Comparison of ENCODE assay signal across 28 cellular contexts in the genomic region with DNA sequence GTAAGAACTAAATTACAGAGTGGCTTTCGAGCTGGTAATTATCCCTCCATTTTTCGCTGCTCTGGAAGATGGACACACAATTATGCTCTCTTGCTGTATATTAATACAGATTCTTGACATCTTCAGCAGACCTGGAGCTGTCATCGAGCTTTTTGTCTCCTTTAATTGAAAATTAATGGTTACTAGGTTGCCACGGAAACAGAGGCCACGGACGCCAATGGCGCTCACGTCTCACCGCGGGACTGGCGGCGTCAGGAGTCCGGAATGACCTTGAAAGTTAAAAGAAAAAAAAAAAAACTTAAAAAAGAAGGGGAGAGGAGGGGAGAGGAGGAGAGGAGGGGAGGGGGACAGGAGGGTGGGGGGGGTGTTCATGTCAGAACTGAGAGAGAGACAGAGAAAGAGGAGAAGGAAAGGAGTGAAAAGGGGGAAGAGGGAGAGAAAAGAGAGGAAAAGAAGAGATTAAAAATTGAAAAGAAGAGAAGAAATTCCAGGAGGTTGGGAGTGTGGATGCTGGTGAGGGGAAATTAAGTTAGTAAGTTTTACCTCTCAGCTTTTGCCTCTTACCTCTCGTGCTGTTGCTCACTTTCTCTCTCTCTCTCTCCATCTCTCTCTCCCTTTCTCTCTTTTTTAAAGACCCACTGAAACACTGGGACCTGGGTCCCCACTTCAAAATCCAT. TPM values are rescaled to one million over a fixed set of nuclear protein-coding genes. Genes with fewer than 3 reads are reported as not detected.
DNase-seq lines count a peak whose midpoint lies in the region; ATAC-seq, FAIRE-seq and TF ChIP-seq lines count a peak whose summit lies in the region.
"Had no signal": no experiment of that assay in that cellular context is flagged by ENCODE, and none has a peak within 500 bp of the region (broad histone marks: within the 10 kb centered on the region; RNA-seq: fewer than 3 reads in every experiment).

No MANE protein-coding gene starts in this region.

- TSS peak; percentile 49 for BruUV-seq in HepG2 (replicated peaks; lab: Mats Ljungman, UMichigan)

- H3K27me3 ChIP-seq in HepG2 (ENCODE audit: control insufficient read depth in 1 of 2, insufficient read depth in 2 of 2, low read length in 2 of 2): no peaks in the 10 kb centered on the region
- H3K27me3 ChIP-seq in right lobe of liver: no peaks in the 10 kb centered on the region
- H3K27me3 ChIP-seq in neural cell (ENCODE audit: insufficient read depth, low read depth, low read length): no peaks in the 10 kb centered on the region
- no peaks in the 10 kb centered on the region for H3K27me3 ChIP-seq in CD4-positive, alpha-beta memory T cell (ENCODE audit: insufficient read depth, low read length)
- H3K27me3 ChIP-seq: adrenal gland, Peyer's patch had no signal

- no peak overlapping the region for H3K27ac Mint-ChIP-seq in CD4-positive, alpha-beta memory T cell
- H3K27ac Mint-ChIP-seq: activated CD4-positive, alpha-beta T cell treated with anti-CD3 and anti-CD28 coated beads for 36 hours; activated CD8-positive, alpha-beta T cell treated with anti-CD3 and anti-CD28 coated beads, Interleukin-2, amount 10 ng/mL, durations not matched to agents 7 days and 5 days; activated naive CD4-positive, alpha-beta T cell treated with anti-CD3 and anti-CD28 coated beads, Interleukin-2, amount 10 ng/mL, durations not matched to agents 7 days and 5 days; CD4-positive, CD25-positive, alpha-beta regulatory T cell had no signal

- H2AFZ ChIP-seq in HepG2 (ENCODE audit: low read length) (no peak overlapping the region), neural cell (ENCODE audit: low read depth, low read length) (no peak overlapping the region)

- H3K4me2 ChIP-seq in HepG2 (ENCODE audit: low read depth, low read length): peak overlapping the region; percentile 94
- peak overlapping the region; percentile 65 for H3K4me2 ChIP-seq in neural cell (ENCODE audit: low read length)

- no peaks in the 10 kb centered on the region for H3K9me2 ChIP-seq in neural cell (ENCODE audit: insufficient read depth, low read length)

- intact Hi-C loops in HepG2 (cut with micrococcal nuclease; ENCODE audit: unreplicated experiment): loop anchor here (1.0 to 2.0 kb wide), 2 partner anchors 21 to 61 kb away; no protein-coding TSS in a partner anchor
- intact Hi-C loops in right lobe of liver (cut with DNase I): no loop called here
- intact Hi-C loops in CD4-positive, alpha-beta memory T cell (cut with micrococcal nuclease): no loop called here

- in situ Hi-C loops in HepG2 (cut with HindIII; ENCODE audit: extremely low pct_ligation_motif_present, low pct_unique_long_range_greater_than_20kb): no loop called here

- TF ChIP-seq CTCF in HepG2 (CRISPR knock-in tag; IDR thresholded peaks at IDR 0.05) (no peak), right lobe of liver (IDR thresholded peaks at IDR 0.05) (no peak), neural cell (IDR thresholded peaks at IDR 0.05; ENCODE audit: poor library complexity, severe bottlenecking) (no peak)

- no peak for TF ChIP-seq EP300 in HepG2 (IDR thresholded peaks at IDR 0.05; ENCODE audit: low read depth in 2 of 2, low read length in 2 of 2)
- no peak for TF ChIP-seq EP300 in HepG2 (CRISPR knock-in tag; IDR thresholded peaks at IDR 0.05; ENCODE audit: borderline replicate concordance)
- peak; percentile 26 for TF ChIP-seq EP300 in neural cell (conservative IDR thresholded peaks at IDR 0.05; ENCODE audit: poor library complexity, severe bottlenecking)

- H3K4me3 ChIP-seq in HepG2 (replicated peaks in 1 of 3; ENCODE audit: insufficient read depth in 1 of 3, low read depth in 2 of 3, low read length in 3 of 3) (peak overlapping the region; percentile 28 to 58 (median 34)), right lobe of liver (no peak overlapping the region), neural cell (ENCODE audit: low read length) (peak overlapping the region; percentile 43)
- H3K4me3 ChIP-seq in CD4-positive, alpha-beta memory T cell (ENCODE audit: low read length in 2 of 2): no peak overlapping the region
- H3K4me3 ChIP-seq: adrenal gland, Peyer's patch, prostate gland, transverse colon had no signal

- CTCF ChIA-PET in HepG2 (lab: Yijun Ruan, JAX; ENCODE audit: low intra/inter-chr PET ratio, low total read pairs): no interaction called here
- CTCF ChIA-PET in CD4-positive, alpha-beta memory T cell (lab: Charles Lee; ENCODE audit: partially characterized antibody): no interaction called here

- H3K9me3 ChIP-seq in HepG2 (ENCODE audit: low read length) (no peaks in the 10 kb centered on the region), right lobe of liver (no peaks in the 10 kb centered on the region), neural cell (ENCODE audit: low read length) (no peaks in the 10 kb centered on the region)
- no peaks in the 10 kb centered on the region for H3K9me3 ChIP-seq in CD4-positive, alpha-beta memory T cell (ENCODE audit: control insufficient read depth in 1 of 2, low read length in 2 of 2)
- H3K9me3 ChIP-seq: adrenal gland, Peyer's patch, prostate gland, transverse colon had no signal

- 84% methylated on average over 14 of the region's 14 CpGs for WGBS in HepG2 (ENCODE audit: low lambda C conversion rate)
- 37% methylated on average over 14 of the region's 14 CpGs for WGBS in right lobe of liver (ENCODE audit: insufficient coverage, low coverage, low lambda C conversion rate, missing lambda C conversion rate)

- TF ChIP-seq POLR2A in HepG2 (IDR thresholded peaks at IDR 0.05; ENCODE audit: insufficient read depth in 1 of 2, low read depth in 2 of 2, low read length in 2 of 2): no peak
- TF ChIP-seq POLR2A in right lobe of liver (IDR thresholded peaks at IDR 0.05): no peak

- H3K36me3 ChIP-seq in HepG2 (replicated peaks in 1 of 2; ENCODE audit: control insufficient read depth in 1 of 2, insufficient read depth in 2 of 2, low read length in 2 of 2) (no peaks in the 10 kb centered on the region), right lobe of liver (no peaks in the 10 kb centered on the region), neural cell (ENCODE audit: insufficient read depth, low read length) (no peaks in the 10 kb centered on the region)
- H3K36me3 ChIP-seq in CD4-positive, alpha-beta memory T cell (ENCODE audit: insufficient read depth, low read length): no peaks in the 10 kb centered on the region
- H3K36me3 ChIP-seq: adrenal gland, Peyer's patch, prostate gland, transverse colon had no signal

- H3K9me3 Mint-ChIP-seq in CD4-positive, alpha-beta memory T cell: no peaks in the 10 kb centered on the region
- H3K9me3 Mint-ChIP-seq: activated naive CD4-positive, alpha-beta T cell treated with anti-CD3 and anti-CD28 coated beads, Interleukin-2, amount 10 ng/mL, durations not matched to agents 7 days and 5 days; central memory CD8-positive, alpha-beta T cell; endodermal cell had no signal

- no peak overlapping the region for H3K4me3 Mint-ChIP-seq in CD4-positive, alpha-beta memory T cell
- H3K4me3 Mint-ChIP-seq: activated CD4-positive, alpha-beta T cell treated with anti-CD3 and anti-CD28 coated beads for 36 hours; activated CD8-positive, alpha-beta T cell treated with anti-CD3 and anti-CD28 coated beads, Interleukin-2, amount 10 ng/mL, durations not matched to agents 7 days and 5 days; activated naive CD4-positive, alpha-beta T cell treated with anti-CD3 and anti-CD28 coated beads, Interleukin-2, amount 10 ng/mL, durations not matched to agents 7 days and 5 days; CD4-positive, CD25-positive, alpha-beta regulatory T cell; central memory CD8-positive, alpha-beta T cell; endodermal cell had no signal

- no peaks in the 10 kb centered on the region for H3K4me1 Mint-ChIP-seq in CD4-positive, alpha-beta memory T cell
- H3K4me1 Mint-ChIP-seq: activated CD4-positive, alpha-beta T cell treated with anti-CD3 and anti-CD28 coated beads for 36 hours; CD4-positive, CD25-positive, alpha-beta regulatory T cell; central memory CD8-positive, alpha-beta T cell had no signal

- DNase-seq in HepG2 (ENCODE audit: low spot score) (no peak), right lobe of liver (no peak), NCI-H748 treated with DMSO at 0.1 percent for 48 hours (lab: John Stamatoyannopoulos, UW) (peak; percentile 55), AG08396 (ENCODE audit: low spot score) (no peak), DMS53 (lab: John Stamatoyannopoulos, UW) (no peak)
- DNase-seq in CD4-positive, alpha-beta memory T cell: no peak
- DNase-seq: activated CD4-positive, alpha-beta T cell treated with anti-CD3 and anti-CD28 coated beads for 36 hours; activated CD8-positive, alpha-beta T cell treated with anti-CD3 and anti-CD28 coated beads, Interleukin-2, amount 10 ng/mL, durations not matched to agents 7 days and 5 days; activated naive CD4-positive, alpha-beta T cell treated with anti-CD3 and anti-CD28 coated beads, Interleukin-2, amount 10 ng/mL, durations not matched to agents 7 days and 5 days; CD4-positive, CD25-positive, alpha-beta regulatory T cell; endodermal cell; left ventricle myocardium superior; mesendoderm; NCI-H1092 treated with DMSO at 0.1 percent for 48 hours; NCI-H510A treated with DMSO at 0.1 percent for 48 hours; Peyer's patch; SHP77 treated with DMSO at 0.1 percent for 48 hours; stimulated activated CD4-positive, alpha-beta T cell treated with anti-CD3 and anti-CD28 coated beads, Interleukin-4, amount 100 ng/mL, for 24 hours; transverse colon had no signal

- H3K36me3 Mint-ChIP-seq in CD4-positive, alpha-beta memory T cell: no peaks in the 10 kb centered on the region
- H3K36me3 Mint-ChIP-seq: activated naive CD4-positive, alpha-beta T cell treated with anti-CD3 and anti-CD28 coated beads, Interleukin-2, amount 10 ng/mL, durations not matched to agents 7 days and 5 days; CD4-positive, CD25-positive, alpha-beta regulatory T cell had no signal

- H3K4me1 ChIP-seq in HepG2 (ENCODE audit: insufficient read depth, low read length) (peaks cover 100% of the 10 kb centered on the region), right lobe of liver (no peaks in the 10 kb centered on the region)
- H3K4me1 ChIP-seq in CD4-positive, alpha-beta memory T cell (ENCODE audit: insufficient read depth, low read length): no peaks in the 10 kb centered on the region
- H3K4me1 ChIP-seq: adrenal gland had no signal

- FAIRE-seq in HepG2 (lab: Jason Lieb, UNC): no peak
- FAIRE-seq: A204.1, GM18507, H1, islet of Langerhans had no signal

- H3K27me3 Mint-ChIP-seq in CD4-positive, alpha-beta memory T cell: peaks cover 8 to 15% of the 10 kb centered on the region in 2 donors

- H3K27ac ChIP-seq in HepG2 (ENCODE audit: extremely low read length, insufficient read depth, low read length) (peak overlapping the region; percentile 87), right lobe of liver (no peak overlapping the region), neural cell (ENCODE audit: low read length) (peak overlapping the region; percentile 88)
- H3K27ac ChIP-seq in CD4-positive, alpha-beta memory T cell (ENCODE audit: low read depth, low read length): no peak overlapping the region
- H3K27ac ChIP-seq: adrenal gland, Peyer's patch, prostate gland, transverse colon had no signal

- TF ChIP-seq RAD21 in HepG2 (CRISPR knock-in tag; IDR thresholded peaks at IDR 0.05): no peak
- no peak for TF ChIP-seq RAD21 in neural cell (conservative IDR thresholded peaks at IDR 0.05)

- H4K20me1 ChIP-seq in HepG2 (ENCODE audit: insufficient read depth, low read length): no peaks in the 10 kb centered on the region
- H4K20me1 ChIP-seq in neural cell (ENCODE audit: insufficient read depth): no peaks in the 10 kb centered on the region

- ATAC-seq in HepG2: no peak
- ATAC-seq in right lobe of liver: no peak
- ATAC-seq in GM19023 (IDR thresholded peaks at IDR 0.05; ENCODE audit: unreplicated experiment): no peak
- ATAC-seq: activated CD4-positive, alpha-beta T cell treated with anti-CD3 and anti-CD28 coated beads for 36 hours; activated CD8-positive, alpha-beta T cell treated with anti-CD3 and anti-CD28 coated beads, Interleukin-2, amount 10 ng/mL, durations not matched to agents 7 days and 5 days; left ventricle myocardium superior had no signal

- POLR2A ChIA-PET in HepG2 (lab: Yijun Ruan, JAX): interaction anchor here (0.6 to 9.4 kb wide), 9 partner anchors 12 to 68 kb away, joined by 3 to 187 read pairs (median 7); no protein-coding TSS in a partner anchor
- POLR2A ChIA-PET in CD4-positive, alpha-beta memory T cell (lab: Charles Lee; ENCODE audit: partially characterized antibody): no interaction called here

- H3K79me2 ChIP-seq in HepG2 (ENCODE audit: insufficient read depth, low read length): no peaks in the 10 kb centered on the region
- no peaks in the 10 kb centered on the region for H3K79me2 ChIP-seq in neural cell (replicated peaks; ENCODE audit: insufficient read depth, low read length)

- H3K9ac ChIP-seq in HepG2 (ENCODE audit: insufficient read depth, low read depth, low read length): peak overlapping the region; percentile 69
- peak overlapping the region; percentile 60 for H3K9ac ChIP-seq in neural cell (ENCODE audit: low read length)

- H3F3A ChIP-seq in neural cell (ENCODE audit: insufficient read depth, low read length, poor library complexity, severe bottlenecking): peaks cover 4% of the 10 kb centered on the region

RNA-seq across cellular contexts. Expression of a gene that starts 22.1 kb away (rescaled TPM):
- total RNA-seq in HepG2 (2016; rRNA removed; fragmentation: Illumina TruSeq; extraction: Trizol): 11.0 TPM in 2 replicates
- total RNA-seq in HepG2 (2016; cell fraction: cytosol; rRNA removed; fragmentation: Illumina TruSeq; extraction: Trizol; ENCODE audit: low read depth): 2.8 and 3.0 TPM in 2 replicates
- 9.5 and 11.3 TPM in 2 replicates for total RNA-seq in HepG2 (2016; cell fraction: insoluble cytoplasmic fraction; rRNA removed; fragmentation: Illumina TruSeq; extraction: Trizol)
- total RNA-seq in HepG2 (2016; cell fraction: membrane; rRNA removed; fragmentation: Illumina TruSeq; extraction: Trizol): 15.4 and 15.8 TPM in 2 replicates
- 14.9 TPM in 2 replicates for total RNA-seq in HepG2 (2016; cell fraction: nucleus; rRNA removed; fragmentation: Illumina TruSeq; extraction: Trizol)
- polyA plus RNA-seq in HepG2 (2011; rRNA removed): 12.4 and 15.9 TPM in 2 replicates
- 6.6 and 10.1 TPM in 2 replicates for polyA plus RNA-seq in HepG2 (2011; cell fraction: cytosol; rRNA removed)
- polyA plus RNA-seq in HepG2 (2011; cell fraction: nucleus; rRNA removed): 47.8 and 59.4 TPM in 2 replicates
- polyA plus RNA-seq in HepG2 (2012): 53.6 and 69.1 TPM in 2 replicates
- polyA plus RNA-seq in HepG2 (2016; cell fraction: cytosol; fragmentation: Illumina TruSeq; extraction: Trizol; ENCODE audit: low read depth): 10.9 and 11.7 TPM in 2 replicates
- 37.6 and 56.8 TPM in 2 replicates for polyA plus RNA-seq in HepG2 (2016; cell fraction: insoluble cytoplasmic fraction; fragmentation: Illumina TruSeq; extraction: Trizol; ENCODE audit: low read depth)
- polyA plus RNA-seq in HepG2 (2016; cell fraction: membrane; fragmentation: Illumina TruSeq; extraction: Trizol; ENCODE audit: low read depth): 44.1 and 44.7 TPM in 2 replicates
- polyA plus RNA-seq in HepG2 (2016; cell fraction: nucleus; fragmentation: Illumina TruSeq; extraction: Trizol; ENCODE audit: insufficient read depth, low read depth): 75.1 and 80.7 TPM in 2 replicates
- 3.3 and 26.4 TPM in 2 replicates for polyA minus RNA-seq in HepG2 (2011; rRNA and poly(A)+ RNA removed; ENCODE audit: low replicate concordance)
- polyA minus RNA-seq in HepG2 (2011; cell fraction: cytosol; rRNA and poly(A)+ RNA removed): 29.5 and 30.0 TPM in 2 replicates
- polyA minus RNA-seq in HepG2 (2011; cell fraction: nucleus; rRNA and poly(A)+ RNA removed): 15.2 and 15.5 TPM in 2 replicates
- 10 to 100 TPM; 12.6 to 19.2 (median 14.9) TPM for total RNA-seq in right lobe of liver
- polyA plus RNA-seq in neural cell: 7.1 and 9.7 TPM in 2 replicates
- polyA minus RNA-seq in neural cell: 25.9 and 31.2 TPM in 2 replicates
- total RNA-seq in CD4-positive, alpha-beta memory T cell: 1 to 10 TPM; 7.4 to 7.8 TPM
- 1 to 10 TPM in 1 of 2 donors, under 1 TPM in 1; 0.08 to 1.6 TPM for polyA plus RNA-seq in CD4-positive, alpha-beta memory T cell

Comparison
In these comparisons a context has a peak if more than half of its experiments do, and no peak if none do; other contexts are left out.
1. H3K27ac ChIP-seq: peak in HepG2 (single experiment) and neural cell (single experiment); none in right lobe of liver (0 of 3) and CD4-positive, alpha-beta memory T cell (single experiment).
2. H3K4me3 ChIP-seq: peak in HepG2 (3 of 3) and neural cell (single experiment); none in right lobe of liver (0 of 3) and CD4-positive, alpha-beta memory T cell (0 of 2).